Comparison of ENCODE assay signal across 11 cellular contexts in the genomic region with DNA sequence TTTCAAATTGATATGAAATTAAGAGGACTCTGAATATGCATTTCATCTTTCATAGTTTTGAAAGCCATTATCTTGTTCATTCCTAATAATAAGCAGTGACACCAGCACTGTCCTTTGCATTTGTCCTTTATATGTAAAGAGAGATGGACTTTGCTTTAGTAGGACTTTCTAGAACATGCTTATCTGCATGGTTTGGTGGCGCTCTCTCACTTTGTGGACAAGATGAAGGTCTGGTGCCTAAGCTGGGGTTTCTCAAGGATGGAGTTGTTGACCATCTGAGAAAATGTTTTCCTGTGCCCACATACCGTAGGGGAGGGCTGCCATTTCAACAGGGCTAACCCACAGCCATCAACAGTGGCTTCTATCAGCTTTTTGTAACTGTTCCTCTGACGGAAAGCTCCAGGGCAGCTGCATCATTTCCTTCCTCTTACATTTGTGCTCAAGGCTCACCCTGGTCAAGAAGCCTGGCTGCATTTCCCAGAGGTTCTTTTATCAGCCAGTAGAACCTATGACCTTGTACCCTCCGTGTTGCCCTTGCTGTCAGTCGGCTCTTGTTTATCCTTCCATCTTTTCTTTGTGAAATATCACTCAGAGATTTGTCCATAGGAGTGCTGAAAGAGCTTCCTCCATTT. TPM values are rescaled to one million over a fixed set of nuclear protein-coding genes. Genes with fewer than 3 reads are reported as not detected.
DNase-seq lines count a peak whose midpoint lies in the region; ATAC-seq and TF ChIP-seq lines count a peak whose summit lies in the region.
"Had no signal": no experiment of that assay in that cellular context is flagged by ENCODE, and none has a peak within 500 bp of the region (broad histone marks: within the 10 kb centered on the region; RNA-seq: fewer than 3 reads in every experiment).

No MANE protein-coding gene starts in this region.

- H3K27ac Mint-ChIP-seq in T-cell = peak overlapping the region; percentile 63 to 68
- H3K27ac Mint-ChIP-seq: endodermal cell had no signal

- ATAC-seq in T-cell (replicated peaks in 1 of 4) (peak in 2 of 4 experiments; percentile 22 to 24), left cardiac atrium (peak; percentile 47 to 48), sciatic nerve (peak; percentile 50), GM19023 (IDR thresholded peaks at IDR 0.05; ENCODE audit: unreplicated experiment) (no peak)

- H3K9me3 Mint-ChIP-seq in T-cell = no peaks in the 10 kb centered on the region
- H3K9me3 Mint-ChIP-seq: endodermal cell, naive B cell had no signal

- DNase-seq in COLO829 (ENCODE audit: low spot score) (peak; percentile 40), T-cell (peak in 14 of 34 experiments; percentile 5 to 49 (median 18)), left cardiac atrium (peak; percentile 49), sciatic nerve (ENCODE audit: low spot score) (no peak), NCI-H82 (lab: John Stamatoyannopoulos, UW) (no peak), RWPE1 (ENCODE audit: low spot score) (no peak), inferior parietal cortex (ENCODE audit: extremely low spot score) (no peak)
- DNase-seq: endodermal cell, naive B cell, NCI-H510A treated with DMSO at 0.1 percent for 48 hours had no signal

- H3K36me3 Mint-ChIP-seq in T-cell = peaks cover 29% of the 10 kb centered on the region

- H3K27ac ChIP-seq in RWPE1 = no peak overlapping the region

- POLR2A ChIA-PET in T-cell (lab: Charles Lee) (interaction anchor here in 1 of 2 donors (0.6 kb wide), 1 partner anchor 622 kb away, joined by 4 read pairs; no protein-coding TSS in a partner anchor), RWPE1 (lab: Yijun Ruan, JAX; ENCODE audit: low non-redundant PET) (no interaction called here)

- intact Hi-C loops in left cardiac atrium (cut with DNase I) (no loop called here), sciatic nerve (cut with DNase I) (no loop called here)

- CTCF ChIA-PET in T-cell (lab: Charles Lee) (interaction anchor here (0.8 to 1.8 kb wide), 9 partner anchors 14 to 228 kb away, joined by 3 to 5 read pairs (median 4); a partner anchor contains a TSS), RWPE1 (lab: Yijun Ruan, JAX) (interaction anchor here (0.6 to 1.0 kb wide), 2 partner anchors 45 to 75 kb away, joined by 3 to 7 read pairs; no protein-coding TSS in a partner anchor)

- no peaks in the 10 kb centered on the region for H3K27me3 Mint-ChIP-seq in T-cell
- H3K27me3 Mint-ChIP-seq: naive B cell had no signal

- TF ChIP-seq CTCF in RWPE1 (conservative IDR thresholded peaks at IDR 0.05; ENCODE audit: low read depth) = no peak

- peaks cover 26 to 48% (median 33%) of the 10 kb centered on the region in 3 donors for H3K4me1 Mint-ChIP-seq in T-cell
- H3K4me1 Mint-ChIP-seq: endodermal cell had no signal

- H3K4me3 Mint-ChIP-seq in T-cell = no peak overlapping the region
- H3K4me3 Mint-ChIP-seq: endodermal cell, naive B cell had no signal

RNA-seq across cellular contexts. Expression of a gene that starts 44.5 kb away (rescaled TPM):
- total RNA-seq in T-cell (10 to 100 TPM; 52.5 to 70.8 (median 58.5) TPM), left cardiac atrium (100 to 1,000 TPM in 1 of 2 donors, 10 to 100 TPM in 1; 91.6 to 208 TPM), sciatic nerve (70.5 TPM)

Comparison
In these comparisons a context has a peak if more than half of its experiments do, and no peak if none do; other contexts are left out.
1. DNase-seq: peak in COLO829 (single experiment) and left cardiac atrium (single experiment); none in sciatic nerve (single experiment), NCI-H82 (single experiment), RWPE1 (single experiment) and inferior parietal cortex (single experiment).